In the genomic region with DNA sequence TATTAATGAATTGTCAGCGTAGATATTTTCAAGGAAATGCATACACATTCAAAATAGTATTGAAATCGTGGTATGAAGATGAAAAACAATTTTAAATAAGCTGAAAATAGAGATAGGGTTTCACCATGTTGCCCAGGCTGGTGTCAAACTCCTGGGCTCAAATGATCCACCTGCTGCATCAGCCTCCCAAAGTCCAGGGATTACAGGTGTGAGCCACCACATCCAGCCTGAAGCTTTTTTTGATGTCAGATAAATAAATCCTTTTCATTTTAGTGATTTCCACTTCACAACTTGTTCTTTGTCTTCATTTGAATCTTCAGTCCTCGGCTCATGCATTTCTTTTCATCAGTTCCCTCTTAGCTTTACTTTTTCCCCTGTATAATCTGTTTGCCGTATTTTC, we compare ENCODE assay signal across 13 cellular contexts. TPM values are rescaled to one million over a fixed set of nuclear protein-coding genes. Genes with fewer than 3 reads are reported as not detected.
DNase-seq lines count a peak whose midpoint lies in the region; ATAC-seq, FAIRE-seq and TF ChIP-seq lines count a peak whose summit lies in the region.
"Had no signal": no experiment of that assay in that cellular context is flagged by ENCODE, and none has a peak within 500 bp of the region (broad histone marks: within the 10 kb centered on the region; RNA-seq: fewer than 3 reads in every experiment).

No MANE protein-coding gene starts in this region.

- H3F3A ChIP-seq in Loucy (ENCODE audit: low read depth): no peaks in the 10 kb centered on the region
- H3F3A ChIP-seq in neural progenitor cell (ENCODE audit: low read depth): peaks cover 13% of the 10 kb centered on the region

- no peak for FAIRE-seq in GM12891 (lab: Jason Lieb, UNC)
- FAIRE-seq: pancreas had no signal

- H3K36me3 ChIP-seq in CD8-positive, alpha-beta memory T cell (ENCODE audit: insufficient read depth, low read length): no peaks in the 10 kb centered on the region
- H3K36me3 ChIP-seq in Loucy (ENCODE audit: insufficient read depth, low read length) (no peaks in the 10 kb centered on the region), mammary epithelial cell (ENCODE audit: insufficient read depth, low read length) (peaks cover 1% of the 10 kb centered on the region), neural progenitor cell (no peaks in the 10 kb centered on the region), mucosa of descending colon (ENCODE audit: low read depth) (no peaks in the 10 kb centered on the region), spleen (peaks cover 0 to 4% (median 0%) of the 10 kb centered on the region in 6 donors)
- H3K36me3 ChIP-seq: pancreas had no signal

- POLR2A ChIA-PET in CD8-positive, alpha-beta memory T cell (lab: Charles Lee): no interaction called here

- H4K20me1 ChIP-seq in Loucy (ENCODE audit: insufficient read depth, low read length, poor library complexity, severe bottlenecking): peaks cover 89% of the 10 kb centered on the region
- peaks cover 4% of the 10 kb centered on the region for H4K20me1 ChIP-seq in mammary epithelial cell (ENCODE audit: insufficient read depth, low read length)
- H4K20me1 ChIP-seq in neural progenitor cell (ENCODE audit: low read depth): peaks cover 57% of the 10 kb centered on the region

- H3K9ac ChIP-seq in Loucy (ENCODE audit: low read depth, low read length, poor library complexity, severe bottlenecking) (peak overlapping the region; percentile 93), mammary epithelial cell (ENCODE audit: insufficient read depth, low read length) (peak overlapping the region; percentile 18), neural progenitor cell (no peak overlapping the region)

- BruUV-seq in mammary epithelial cell (replicated peaks; lab: Mats Ljungman, UMichigan): no TSS peak

- no peak overlapping the region for H2AFZ ChIP-seq in Loucy (ENCODE audit: low read length)
- no peak overlapping the region for H2AFZ ChIP-seq in mammary epithelial cell (ENCODE audit: low read depth, low read length)
- H2AFZ ChIP-seq in neural progenitor cell (replicated peaks): no peak overlapping the region

- TF ChIP-seq CTCF in Loucy (conservative IDR thresholded peaks at IDR 0.05; ENCODE audit: low read length): no peak
- TF ChIP-seq CTCF in mammary epithelial cell (conservative IDR thresholded peaks at IDR 0.05 in 1 of 2, IDR thresholded peaks at IDR 0.05 in 1 of 2; ENCODE audit: extremely low read depth in 1 of 2, insufficient read depth in 1 of 2, low read depth in 1 of 2, low read length in 2 of 2): no peak
- no peak for TF ChIP-seq CTCF in neural progenitor cell (IDR thresholded peaks at IDR 0.05)
- TF ChIP-seq CTCF in mucosa of descending colon (IDR thresholded peaks at IDR 0.05): no peak
- no peak for TF ChIP-seq CTCF in spleen (IDR thresholded peaks at IDR 0.05 in 8 of 11, conservative IDR thresholded peaks at IDR 0.05 in 3 of 11)

- intact Hi-C loops in mammary epithelial cell (cut with micrococcal nuclease) (loop anchor here (5.0 kb wide), 1 partner anchor 53 kb away; no protein-coding TSS in a partner anchor), mucosa of descending colon (cut with DNase I, micrococcal nuclease) (no loop called here), spleen (cut with DNase I; ENCODE audit: low total_unique reads) (loop anchor here (5.0 kb wide), 1 partner anchor 98 kb away; no protein-coding TSS in a partner anchor)

- peaks cover 65 to 75% (median 74%) of the 10 kb centered on the region in 3 donors for H3K4me1 Mint-ChIP-seq in CD8-positive, alpha-beta memory T cell
- peaks cover 7% of the 10 kb centered on the region for H3K4me1 Mint-ChIP-seq in neural progenitor cell

- H3K9me2 ChIP-seq in Loucy (replicated peaks; ENCODE audit: low read depth, low read length): no peaks in the 10 kb centered on the region

- no peaks in the 10 kb centered on the region for H3K9me3 Mint-ChIP-seq in CD8-positive, alpha-beta memory T cell
- H3K9me3 Mint-ChIP-seq in neural progenitor cell: peaks cover 10% of the 10 kb centered on the region

- peak overlapping the region; percentile 63 to 98 (median 74) for H3K4me3 Mint-ChIP-seq in CD8-positive, alpha-beta memory T cell
- H3K4me3 Mint-ChIP-seq in neural progenitor cell: peak overlapping the region; percentile 9

- H3K4me2 ChIP-seq in Loucy (ENCODE audit: low read depth, low read length, poor library complexity, severe bottlenecking) (peak overlapping the region; percentile 79), mammary epithelial cell (ENCODE audit: insufficient read depth, low read depth, low read length) (peak overlapping the region; percentile 82), neural progenitor cell (peak overlapping the region; percentile 93)

- H3K79me2 ChIP-seq in Loucy (ENCODE audit: insufficient read depth, low read length): peaks cover 95% of the 10 kb centered on the region
- peaks cover 98% of the 10 kb centered on the region for H3K79me2 ChIP-seq in mammary epithelial cell (ENCODE audit: insufficient read depth, low read length)
- peaks cover 95% of the 10 kb centered on the region for H3K79me2 ChIP-seq in neural progenitor cell (ENCODE audit: low read depth)

- peak overlapping the region in 7 of 8 donors; percentile 15 to 39 (median 33) for H3K27ac Mint-ChIP-seq in CD8-positive, alpha-beta memory T cell
- no peak overlapping the region for H3K27ac Mint-ChIP-seq in neural progenitor cell

- peak overlapping the region; percentile 4 for H3K4me3 ChIP-seq in CD8-positive, alpha-beta memory T cell (ENCODE audit: low read length)
- H3K4me3 ChIP-seq in Loucy (ENCODE audit: low read length, poor library complexity, severe bottlenecking) (peak overlapping the region; percentile 82), mammary epithelial cell (replicated peaks in 1 of 3; ENCODE audit: insufficient read depth in 1 of 3, low read depth in 2 of 3, low read length in 3 of 3) (peak overlapping the region in 2 of 3 experiments; percentile 24 to 53), neural progenitor cell (no peak overlapping the region), mucosa of descending colon (no peak overlapping the region), spleen (peak overlapping the region in 2 of 8 donors; percentile 2 to 96)
- H3K4me3 ChIP-seq: testis had no signal

- TF ChIP-seq POLR2A in GM12891 (IDR thresholded peaks at IDR 0.05; ENCODE audit: low read depth, low read length) (no peak), spleen (IDR thresholded peaks at IDR 0.05) (no peak)

- dilution Hi-C loops in mammary epithelial cell (cut with HindIII; ENCODE audit: low sequenced_read_pairs): no loop called here

- no peaks in the 10 kb centered on the region for H3K27me3 ChIP-seq in CD8-positive, alpha-beta memory T cell (ENCODE audit: insufficient read depth, low read length, poor library complexity, severe bottlenecking)
- no peaks in the 10 kb centered on the region for H3K27me3 ChIP-seq in Loucy (ENCODE audit: insufficient read depth, low read length, poor library complexity, severe bottlenecking)
- H3K27me3 ChIP-seq in mammary epithelial cell (ENCODE audit: insufficient read depth, low read length): no peaks in the 10 kb centered on the region
- no peaks in the 10 kb centered on the region for H3K27me3 ChIP-seq in neural progenitor cell
- H3K27me3 ChIP-seq in spleen (replicated peaks in 1 of 7): no peaks in the 10 kb centered on the region
- H3K27me3 ChIP-seq: pancreas, testis had no signal

- H3K27ac ChIP-seq in CD8-positive, alpha-beta memory T cell (ENCODE audit: low read depth, low read length): no peak overlapping the region
- no peak overlapping the region for H3K27ac ChIP-seq in mammary epithelial cell (ENCODE audit: insufficient read depth, low read depth, low read length)
- H3K27ac ChIP-seq in neural progenitor cell: no peak overlapping the region
- H3K27ac ChIP-seq in spleen: no peak overlapping the region
- H3K27ac ChIP-seq: pancreas, testis had no signal

- WGBS in mammary epithelial cell (ENCODE audit: low coverage, missing lambda C conversion rate): 92% methylated on average over 4 of the region's 4 CpGs
- WGBS in spleen, 5 donors: 74 to 84% (median 80%) methylated on average over 4 of the region's 4 CpGs

- DNase-seq in CD8-positive, alpha-beta memory T cell: no peak
- no peak for DNase-seq in mammary epithelial cell
- no peak for DNase-seq in neural progenitor cell (ENCODE audit: low spot score)
- DNase-seq in GM12891 (ENCODE audit: insufficient read length, low spot score): no peak
- no peak for DNase-seq in mucosa of descending colon
- no peak for DNase-seq in spleen
- DNase-seq: activated CD8-positive, alpha-beta memory T cell treated with anti-CD3 and anti-CD28 coated beads, Interleukin-2, amount 50 U/mL, for 4 hours; COR-L47; NCI-H2029; pancreas; testis had no signal

- H3K9me3 ChIP-seq in CD8-positive, alpha-beta memory T cell (ENCODE audit: low read length): no peaks in the 10 kb centered on the region
- no peaks in the 10 kb centered on the region for H3K9me3 ChIP-seq in Loucy (ENCODE audit: insufficient read depth, low read depth, low read length)
- no peaks in the 10 kb centered on the region for H3K9me3 ChIP-seq in mammary epithelial cell (replicated peaks; ENCODE audit: insufficient read depth, low read length)
- no peaks in the 10 kb centered on the region for H3K9me3 ChIP-seq in neural progenitor cell (ENCODE audit: low read depth)
- H3K9me3 ChIP-seq in mucosa of descending colon: no peaks in the 10 kb centered on the region
- no peaks in the 10 kb centered on the region for H3K9me3 ChIP-seq in spleen
- H3K9me3 ChIP-seq: pancreas, testis had no signal

- peaks cover 49% of the 10 kb centered on the region for H3K4me1 ChIP-seq in CD8-positive, alpha-beta memory T cell (ENCODE audit: insufficient read depth, low read length)
- peaks cover 44% of the 10 kb centered on the region for H3K4me1 ChIP-seq in Loucy (ENCODE audit: insufficient read depth, low read length, poor library complexity, severe bottlenecking)
- H3K4me1 ChIP-seq in mammary epithelial cell (ENCODE audit: insufficient read depth, low read length): peaks cover 8% of the 10 kb centered on the region
- H3K4me1 ChIP-seq in neural progenitor cell: peaks cover 14% of the 10 kb centered on the region
- peaks cover 36% of the 10 kb centered on the region for H3K4me1 ChIP-seq in mucosa of descending colon (ENCODE audit: low read depth)
- H3K4me1 ChIP-seq in spleen: peaks cover 54 to 81% (median 75%) of the 10 kb centered on the region in 6 donors

- no peaks in the 10 kb centered on the region for H3K27me3 Mint-ChIP-seq in CD8-positive, alpha-beta memory T cell
- peaks cover 3% of the 10 kb centered on the region for H3K27me3 Mint-ChIP-seq in neural progenitor cell (ENCODE audit: insufficient read depth, low read depth)

- in situ Hi-C loops in mammary epithelial cell (cut with MboI; ENCODE audit: low sequenced_read_pairs in 2 of 2): no loop called here

- peaks cover 0 to 37% (median 8%) of the 10 kb centered on the region in 3 donors for H3K36me3 Mint-ChIP-seq in CD8-positive, alpha-beta memory T cell
- peaks cover 36% of the 10 kb centered on the region for H3K36me3 Mint-ChIP-seq in neural progenitor cell

- CTCF ChIA-PET in CD8-positive, alpha-beta memory T cell (lab: Charles Lee): interaction anchor here (2.1 kb wide), 1 partner anchor 98 kb away, joined by 6 read pairs; no protein-coding TSS in a partner anchor
- CTCF ChIA-PET in mammary epithelial cell (lab: Charles Lee; ENCODE audit: low non-redundant PET): no interaction called here

- no peak for ATAC-seq in mucosa of descending colon
- ATAC-seq in HG03139 (IDR thresholded peaks at IDR 0.05; ENCODE audit: unreplicated experiment): no peak
- ATAC-seq: pancreas had no signal

RNA-seq across cellular contexts. Expression of gene CDK13, which starts 4.6 kb away (rescaled TPM):
- 10 to 100 TPM; 43.2 to 43.9 TPM for total RNA-seq in CD8-positive, alpha-beta memory T cell
- polyA plus RNA-seq in CD8-positive, alpha-beta memory T cell: 45.8 TPM
- total RNA-seq in mammary epithelial cell: 10 to 100 TPM; 42.6 to 70.7 TPM
- 26.2 TPM for polyA plus RNA-seq in mammary epithelial cell
- polyA minus RNA-seq in mammary epithelial cell: 57.6 TPM
- 56.1 and 75.5 TPM in 2 replicates for total RNA-seq in neural progenitor cell (ENCODE audit: low replicate concordance)
- 14.7 TPM for polyA plus RNA-seq in GM12891 (2012; ENCODE audit: low read depth, missing spikeins)
- 10 to 100 TPM; 48.1 to 59.5 (median 57.5) TPM for total RNA-seq in mucosa of descending colon
- 100 to 1,000 TPM in 2 of 7 donors, 10 to 100 TPM in 5; 61.2 to 125 (median 88.2) TPM for total RNA-seq in spleen
- 10 to 100 TPM; 18.0 to 25.1 (median 20.0) TPM for polyA plus RNA-seq in spleen

Comparison
In these comparisons a context has a peak if more than half of its experiments do, and no peak if none do; other contexts are left out.
1. H3K4me3 ChIP-seq: peak in CD8-positive, alpha-beta memory T cell (single experiment), Loucy (single experiment) and mammary epithelial cell (2 of 3); none in neural progenitor cell (single experiment) and mucosa of descending colon (single experiment).
2. intact Hi-C loops: an anchor here in mammary epithelial cell (5.0 kb wide) and spleen (5.0 kb wide); none called in mucosa of descending colon.
3. Peak in every context shown above with its lines, with median percentiles within 50 percentile points of each other: H3K4me2 ChIP-seq.